14 cellular contexts compared by ENCODE assay signal in the genomic region with DNA sequence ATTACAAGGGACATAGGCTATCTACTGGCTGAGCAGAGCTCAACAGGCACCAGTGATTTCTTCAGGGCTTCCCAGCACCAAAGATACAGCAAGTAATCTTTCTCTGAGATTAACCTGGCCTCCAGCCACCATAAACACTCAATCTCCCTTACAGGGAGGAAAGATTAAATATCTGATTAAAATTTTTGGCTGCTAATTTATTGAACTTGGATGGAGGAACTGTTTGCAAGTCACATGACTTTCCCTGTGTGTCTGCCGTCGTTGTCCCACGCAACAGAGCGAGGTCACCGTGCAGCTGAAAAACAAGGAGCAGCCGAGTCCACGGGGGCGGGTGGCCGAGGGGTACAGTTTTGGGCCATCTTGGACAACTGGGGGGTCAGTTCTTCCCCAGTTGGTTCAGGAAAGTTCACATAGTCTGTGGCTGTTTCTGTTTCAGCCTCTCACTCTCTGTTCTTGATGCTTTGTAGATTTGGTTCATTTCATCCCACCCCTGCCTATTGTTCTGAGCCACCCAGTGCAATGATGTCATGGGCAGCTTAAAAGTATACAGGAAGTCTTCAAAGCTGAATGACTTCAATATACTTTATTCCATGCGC.
DNase-seq lines count a peak whose midpoint lies in the region; ATAC-seq and TF ChIP-seq lines count a peak whose summit lies in the region.
"Had no signal": no experiment of that assay in that cellular context is flagged by ENCODE, and none has a peak within 500 bp of the region (broad histone marks: within the 10 kb centered on the region; RNA-seq: fewer than 3 reads in every experiment).

No MANE protein-coding gene starts in this region.

- 31 to 38% methylated on average over 10 of the region's 10 CpGs for WGBS in upper lobe of left lung, 2 donors

- H3K4me1 Mint-ChIP-seq in chondrocyte (ENCODE audit: low read depth) = peaks cover 20% of the 10 kb centered on the region
- H3K4me1 Mint-ChIP-seq in activated CD8-positive, alpha-beta T cell treated with anti-CD3 and anti-CD28 coated beads, Interleukin-2, amount 10 ng/mL, durations not matched to agents 7 days and 5 days (ENCODE audit: low read depth) = no peaks in the 10 kb centered on the region

- H3K4me1 ChIP-seq in lower lobe of right lung = peaks cover 42% of the 10 kb centered on the region
- peaks cover 16 to 40% (median 33%) of the 10 kb centered on the region in 4 donors for H3K4me1 ChIP-seq in upper lobe of left lung

- POLR2A ChIA-PET in activated CD8-positive, alpha-beta T cell treated with anti-CD3 and anti-CD28 coated beads, Interleukin-2, amount 10 ng/mL, durations not matched to agents 7 days and 5 days (lab: Charles Lee) = no interaction called here

- no peaks in the 10 kb centered on the region for H3K9me3 Mint-ChIP-seq in chondrocyte (ENCODE audit: low read depth)
- no peaks in the 10 kb centered on the region for H3K9me3 Mint-ChIP-seq in activated CD8-positive, alpha-beta T cell treated with anti-CD3 and anti-CD28 coated beads, Interleukin-2, amount 10 ng/mL, durations not matched to agents 7 days and 5 days (ENCODE audit: insufficient read depth)
- H3K9me3 Mint-ChIP-seq: activated CD4-positive, alpha-beta memory T cell treated with anti-CD3 and anti-CD28 coated beads for 36 hours; dendritic cell treated with granulocyte-macrophage colony-stimulating factor and Interleukin-4, amounts not matched to agents 40 ng/mL and 50 ng/mL, for 4 days had no signal

- TF ChIP-seq EP300 in upper lobe of left lung (IDR thresholded peaks at IDR 0.05) = no peak

- no peak for TF ChIP-seq POLR2A in upper lobe of left lung (IDR thresholded peaks at IDR 0.05)

- ATAC-seq in esophagus mucosa (peak; percentile 32), lower lobe of right lung (peak; percentile 40 to 77), upper lobe of left lung (ENCODE audit: low FRiP score in 2 of 2) (peak; percentile 44)
- ATAC-seq in activated CD8-positive, alpha-beta T cell treated with anti-CD3 and anti-CD28 coated beads, Interleukin-2, amount 10 ng/mL, durations not matched to agents 7 days and 5 days = no peak
- ATAC-seq: Panc1 had no signal

- CTCF ChIA-PET in activated CD8-positive, alpha-beta T cell treated with anti-CD3 and anti-CD28 coated beads, Interleukin-2, amount 10 ng/mL, durations not matched to agents 7 days and 5 days (lab: Charles Lee) = no interaction called here

- H3K36me3 ChIP-seq in lower lobe of right lung (no peaks in the 10 kb centered on the region), upper lobe of left lung (no peaks in the 10 kb centered on the region)

- peak overlapping the region; percentile 17 for H3K4me3 ChIP-seq in lower lobe of right lung
- peak overlapping the region in 3 of 4 donors; percentile 19 to 34 (median 21) for H3K4me3 ChIP-seq in upper lobe of left lung

- TF ChIP-seq CTCF in VCaP (conservative IDR thresholded peaks at IDR 0.05) = no peak
- TF ChIP-seq CTCF in lower lobe of right lung (IDR thresholded peaks at IDR 0.05) = no peak
- TF ChIP-seq CTCF in upper lobe of left lung (IDR thresholded peaks at IDR 0.05) = no peak
- TF ChIP-seq CTCF in chondrocyte (IDR thresholded peaks at IDR 0.05) = no peak

- peaks cover 3% of the 10 kb centered on the region for H3K36me3 Mint-ChIP-seq in chondrocyte (ENCODE audit: low read depth)
- no peaks in the 10 kb centered on the region for H3K36me3 Mint-ChIP-seq in activated CD8-positive, alpha-beta T cell treated with anti-CD3 and anti-CD28 coated beads, Interleukin-2, amount 10 ng/mL, durations not matched to agents 7 days and 5 days (ENCODE audit: low read depth)
- H3K36me3 Mint-ChIP-seq: activated CD4-positive, alpha-beta memory T cell treated with anti-CD3 and anti-CD28 coated beads for 36 hours had no signal

- H3K27ac ChIP-seq in VCaP (peak overlapping the region; percentile 32), lower lobe of right lung (peak overlapping the region; percentile 74), upper lobe of left lung (peak overlapping the region; percentile 70 to 81 (median 79))

- no peaks in the 10 kb centered on the region for H3K27me3 ChIP-seq in lower lobe of right lung (ENCODE audit: low read depth)
- H3K27me3 ChIP-seq in upper lobe of left lung = no peaks in the 10 kb centered on the region

- H3K9me3 ChIP-seq in lower lobe of right lung = no peaks in the 10 kb centered on the region
- H3K9me3 ChIP-seq in upper lobe of left lung = no peaks in the 10 kb centered on the region

- H3K27me3 Mint-ChIP-seq in chondrocyte (ENCODE audit: low read depth) = no peaks in the 10 kb centered on the region
- H3K27me3 Mint-ChIP-seq in activated CD8-positive, alpha-beta T cell treated with anti-CD3 and anti-CD28 coated beads, Interleukin-2, amount 10 ng/mL, durations not matched to agents 7 days and 5 days (ENCODE audit: low read depth) = peaks cover 5% of the 10 kb centered on the region
- H3K27me3 Mint-ChIP-seq: activated CD4-positive, alpha-beta memory T cell treated with anti-CD3 and anti-CD28 coated beads for 36 hours; dendritic cell treated with granulocyte-macrophage colony-stimulating factor and Interleukin-4, amounts not matched to agents 40 ng/mL and 50 ng/mL, for 4 days had no signal

- no peak overlapping the region for H3K27ac Mint-ChIP-seq in chondrocyte (ENCODE audit: unreplicated experiment)
- H3K27ac Mint-ChIP-seq in activated CD8-positive, alpha-beta T cell treated with anti-CD3 and anti-CD28 coated beads, Interleukin-2, amount 10 ng/mL, durations not matched to agents 7 days and 5 days = no peak overlapping the region
- H3K27ac Mint-ChIP-seq: activated CD4-positive, alpha-beta memory T cell treated with anti-CD3 and anti-CD28 coated beads for 36 hours; dendritic cell treated with granulocyte-macrophage colony-stimulating factor and Interleukin-4, amounts not matched to agents 40 ng/mL and 50 ng/mL, for 4 days had no signal

- no peak for DNase-seq in lower lobe of right lung
- DNase-seq in upper lobe of left lung = peak; percentile 30 to 60
- no peak for DNase-seq in NCI-H1105 treated with DMSO at 0.1 percent for 48 hours (lab: John Stamatoyannopoulos, UW)
- no peak for DNase-seq in chondrocyte (ENCODE audit: low spot score)
- no peak for DNase-seq in activated CD8-positive, alpha-beta T cell treated with anti-CD3 and anti-CD28 coated beads, Interleukin-2, amount 10 ng/mL, durations not matched to agents 7 days and 5 days
- DNase-seq: activated CD4-positive, alpha-beta memory T cell treated with anti-CD3 and anti-CD28 coated beads for 36 hours; activated naive CD4-positive, alpha-beta T cell treated with anti-CD3 and anti-CD28 coated beads, Interleukin-2, amount 50 U/mL, for 16 hours; COR-L47; midbrain; T1000 had no signal

- intact Hi-C loops in lower lobe of right lung (cut with DNase I) = no loop called here

- no peak overlapping the region for H3K4me3 Mint-ChIP-seq in chondrocyte (ENCODE audit: unreplicated experiment)
- no peak overlapping the region for H3K4me3 Mint-ChIP-seq in activated CD8-positive, alpha-beta T cell treated with anti-CD3 and anti-CD28 coated beads, Interleukin-2, amount 10 ng/mL, durations not matched to agents 7 days and 5 days
- H3K4me3 Mint-ChIP-seq: activated CD4-positive, alpha-beta memory T cell treated with anti-CD3 and anti-CD28 coated beads for 36 hours; dendritic cell treated with granulocyte-macrophage colony-stimulating factor and Interleukin-4, amounts not matched to agents 40 ng/mL and 50 ng/mL, for 4 days had no signal

Comparison
In these comparisons a context has a peak if more than half of its experiments do, and no peak if none do; other contexts are left out.
1. DNase-seq: peak in upper lobe of left lung (2 of 2); none in lower lobe of right lung (single experiment), NCI-H1105 treated with DMSO at 0.1 percent for 48 hours (single experiment), chondrocyte (single experiment) and activated CD8-positive, alpha-beta T cell treated with anti-CD3 and anti-CD28 coated beads, Interleukin-2, amount 10 ng/mL, durations not matched to agents 7 days and 5 days (single experiment).
2. Peak in every context shown above with its lines, with median percentiles within 50 percentile points of each other: H3K27ac ChIP-seq.